Comparison of ENCODE assay signal across 8 cellular contexts in genomic region chr16:14186007-14186953, GRCh38.
DNase-seq lines count a peak whose midpoint lies in the region; ATAC-seq and TF ChIP-seq lines count a peak whose summit lies in the region.

No MANE protein-coding gene starts in this region.

- DNase-seq in DMS 273 (lab: John Stamatoyannopoulos, UW; ENCODE audit: unreplicated experiment) = peak; percentile 38
- no peak for DNase-seq in DMS 273 treated with DMSO at 0.1 percent for 48 hours (lab: John Stamatoyannopoulos, UW)
- peak; percentile 76 for DNase-seq in NCI-H748 treated with DMSO at 0.1 percent for 48 hours (lab: John Stamatoyannopoulos, UW)
- peak; percentile 83 for DNase-seq in dedifferentiated amniotic fluid mesenchymal stem cell (ENCODE audit: extremely low spot score)
- no peak for DNase-seq in right lobe of liver
- no peak for DNase-seq in testis
- no peak for DNase-seq in mesenteric fat pad (ENCODE audit: low spot score)

- H3K9me3 ChIP-seq in right lobe of liver (no peaks in the 10 kb centered on the region), testis (no peaks in the 10 kb centered on the region)

- H3K4me1 ChIP-seq in right lobe of liver = no peaks in the 10 kb centered on the region
- H3K4me1 ChIP-seq in testis = peaks cover 31% of the 10 kb centered on the region

- ATAC-seq in right lobe of liver = peak in 2 of 4 donors; percentile 30 to 41
- no peak for ATAC-seq in HG02970 (IDR thresholded peaks at IDR 0.05; ENCODE audit: low FRiP score, unreplicated experiment)

- H3K4me3 ChIP-seq in right lobe of liver (no peak overlapping the region), testis (peak overlapping the region in 1 of 2 donors; percentile 30)

- TF ChIP-seq CTCF in right lobe of liver (IDR thresholded peaks at IDR 0.05) (peak; percentile 22 to 33 (median 27)), testis (IDR thresholded peaks at IDR 0.05) (peak in 2 of 3 experiments; percentile 49 to 57)

- intact Hi-C loops in right lobe of liver (cut with DNase I) (no loop called here), testis (cut with DNase I; ENCODE audit: low total_unique reads) (no loop called here)

- H3K27ac ChIP-seq in right lobe of liver (no peak overlapping the region), testis (peak overlapping the region; percentile 55 to 70)

- H3K27me3 ChIP-seq in right lobe of liver (no peaks in the 10 kb centered on the region), testis (no peaks in the 10 kb centered on the region)

- H3K36me3 ChIP-seq in right lobe of liver (no peaks in the 10 kb centered on the region), testis (ENCODE audit: low read depth, missing control alignments) (no peaks in the 10 kb centered on the region)

- WGBS in right lobe of liver (ENCODE audit: insufficient coverage, low coverage, low lambda C conversion rate, missing lambda C conversion rate) = 60% methylated on average over 8 of the region's 14 CpGs
- WGBS in testis, 2 donors = 42% methylated on average over 14 of the region's 14 CpGs

- TF ChIP-seq POLR2A in right lobe of liver (IDR thresholded peaks at IDR 0.05) (no peak), testis (IDR thresholded peaks at IDR 0.05) (no peak)

Comparison
In these comparisons a context has a peak if more than half of its experiments do, and no peak if none do; other contexts are left out.
1. DNase-seq: peak in DMS 273 (single experiment), NCI-H748 treated with DMSO at 0.1 percent for 48 hours (single experiment) and dedifferentiated amniotic fluid mesenchymal stem cell (single experiment); none in DMS 273 treated with DMSO at 0.1 percent for 48 hours (single experiment), right lobe of liver (0 of 3), testis (single experiment) and mesenteric fat pad (single experiment).
2. H3K27ac ChIP-seq: peak in testis (2 of 2); none in right lobe of liver (0 of 3).